In genomic region chr17:63634816-63635215, GRCh38 we compare ENCODE assay signal across 18 cellular contexts. TPM values are rescaled to one million over a fixed set of nuclear protein-coding genes. Genes with fewer than 3 reads are reported as not detected.
DNase-seq lines count a peak whose midpoint lies in the region; ATAC-seq and TF ChIP-seq lines count a peak whose summit lies in the region.
"Had no signal": no experiment of that assay in that cellular context is flagged by ENCODE, and none has a peak within 500 bp of the region (broad histone marks: within the 10 kb centered on the region; RNA-seq: fewer than 3 reads in every experiment).

No MANE protein-coding gene starts in this region.

- no peak overlapping the region for H3K4me3 ChIP-seq in lower lobe of right lung
- no peak overlapping the region for H3K4me3 ChIP-seq in skeletal muscle tissue (ENCODE audit: low read length in 3 of 3)
- no peak overlapping the region for H3K4me3 ChIP-seq in stomach
- H3K4me3 ChIP-seq: BLaER1 treated with 17β-estradiol and CSF1 and Interleukin-3, amounts not matched to agents 10 nM and 100 nM; upper lobe of right lung had no signal

- H3K36me3 ChIP-seq in lower lobe of right lung (peaks cover 66% of the 10 kb centered on the region), skeletal muscle tissue (ENCODE audit: control insufficient read depth in 3 of 3, insufficient read depth in 3 of 3, low read length in 3 of 3) (peaks cover 4 to 34% (median 22%) of the 10 kb centered on the region in 3 donors), stomach (peaks cover 16 to 68% (median 65%) of the 10 kb centered on the region in 4 donors)

- no peaks in the 10 kb centered on the region for H3K9me3 ChIP-seq in lower lobe of right lung
- H3K9me3 ChIP-seq in skeletal muscle tissue (ENCODE audit: control insufficient read depth in 3 of 3, low read length in 3 of 3), result no peaks in the 10 kb centered on the region
- H3K9me3 ChIP-seq in stomach, result no peaks in the 10 kb centered on the region
- H3K9me3 ChIP-seq: BLaER1 treated with 17β-estradiol and CSF1 and Interleukin-3, amounts not matched to agents 10 nM and 100 nM; SK-N-SH; upper lobe of right lung had no signal

- no peak for ATAC-seq in lower lobe of right lung
- ATAC-seq in GM19328 (IDR thresholded peaks at IDR 0.05; ENCODE audit: unreplicated experiment), result no peak
- ATAC-seq in HG02981 (IDR thresholded peaks at IDR 0.05; ENCODE audit: unreplicated experiment), result no peak
- ATAC-seq: activated CD8-positive, alpha-beta T cell treated with anti-CD3 and anti-CD28 coated beads, Interleukin-2, amount 10 ng/mL, durations not matched to agents 7 days and 5 days had no signal

- TF ChIP-seq CTCF in lower lobe of right lung (IDR thresholded peaks at IDR 0.05), result no peak
- TF ChIP-seq CTCF in stomach (IDR thresholded peaks at IDR 0.05), result no peak

- intact Hi-C loops in lower lobe of right lung (cut with DNase I) (no loop called here), stomach (cut with DNase I; ENCODE audit: low total_unique reads) (no loop called here)

- H3K27ac ChIP-seq in lower lobe of right lung (peak overlapping the region; percentile 50), skeletal muscle tissue (ENCODE audit: low read depth, low read length) (peak overlapping the region; percentile 32), stomach (peak overlapping the region in 2 of 5 donors; percentile 58 to 61)

- 72 to 100% (median 92%) methylated on average over 1 of the region's 1 CpG for WGBS in stomach, 5 donors

- no peak for TF ChIP-seq POLR2A in stomach (IDR thresholded peaks at IDR 0.05)

- peak; percentile 36 for DNase-seq in GM04504 (ENCODE audit: low read depth)
- DNase-seq in amniotic epithelial cell (ENCODE audit: low read depth), result peak; percentile 33
- no peak for DNase-seq in lower lobe of right lung
- no peak for DNase-seq in SHP77 treated with DMSO at 0.1 percent for 48 hours (lab: John Stamatoyannopoulos, UW)
- no peak for DNase-seq in stomach
- DNase-seq: activated CD8-positive, alpha-beta T cell treated with anti-CD3 and anti-CD28 coated beads, Interleukin-2, amount 10 ng/mL, durations not matched to agents 7 days and 5 days; activated T-cell treated with anti-CD3 and anti-CD28 coated beads for 4 hours; COR-L47; NCI-H146; RPMI8226; SK-N-SH; stimulated activated CD4-positive, alpha-beta T cell treated with anti-CD3 and anti-CD28 coated beads, Interleukin-2, amount 100 ng/mL, for 48 hours; T-helper 2 cell; upper lobe of right lung had no signal

- H3K4me1 ChIP-seq in lower lobe of right lung (peaks cover 41% of the 10 kb centered on the region), skeletal muscle tissue (ENCODE audit: control insufficient read depth in 3 of 3, insufficient read depth in 3 of 3, low read length in 3 of 3) (peaks cover 23 to 53% (median 26%) of the 10 kb centered on the region in 3 donors), stomach (peaks cover 7 to 73% (median 46%) of the 10 kb centered on the region in 4 donors)

- H3K27me3 ChIP-seq in lower lobe of right lung (ENCODE audit: low read depth) (no peaks in the 10 kb centered on the region), skeletal muscle tissue (ENCODE audit: control insufficient read depth in 3 of 3, insufficient read depth in 3 of 3, low read length in 3 of 3) (no peaks in the 10 kb centered on the region), stomach (no peaks in the 10 kb centered on the region)
- H3K27me3 ChIP-seq: BLaER1 treated with 17β-estradiol and CSF1 and Interleukin-3, amounts not matched to agents 10 nM and 100 nM; upper lobe of right lung had no signal

- no peak overlapping the region for H3K9ac ChIP-seq in skeletal muscle tissue (ENCODE audit: low read depth in 1 of 3, low read length in 3 of 3)
- H3K9ac ChIP-seq: SK-N-SH had no signal

- TF ChIP-seq EP300 in stomach (IDR thresholded peaks at IDR 0.05), result no peak

RNA-seq across cellular contexts. Expression of gene MAP3K3, which starts 12.6 kb away (rescaled TPM):
- total RNA-seq in lower lobe of right lung, result 58.5 TPM
- total RNA-seq in skeletal muscle tissue, result 25.1 TPM
- total RNA-seq in stomach, result 10 to 100 TPM; 13.4 to 99.5 (median 28.5) TPM
- polyA plus RNA-seq in stomach, result 10 to 100 TPM in 2 of 3 donors, 1 to 10 TPM in 1; 9.3 to 16.9 (median 10.7) TPM

RNA-seq across cellular contexts. Expression of gene TACO1, which starts 34.1 kb away (rescaled TPM):
- total RNA-seq in lower lobe of right lung (13.6 TPM), skeletal muscle tissue (14.6 TPM), stomach (10 to 100 TPM in 3 of 5 donors, 1 to 10 TPM in 2; 7.0 to 26.6 (median 10.4) TPM)
- 10 to 100 TPM; 18.9 to 20.9 (median 20.9) TPM for polyA plus RNA-seq in stomach

Comparison
In these comparisons a context has a peak if more than half of its experiments do, and no peak if none do; other contexts are left out.
1. DNase-seq: peak in GM04504 (single experiment) and amniotic epithelial cell (single experiment); none in lower lobe of right lung (single experiment), SHP77 treated with DMSO at 0.1 percent for 48 hours (single experiment) and stomach (single experiment).